8 cellular contexts compared by ENCODE assay signal in genomic region chr2:68158134-68158447, GRCh38. TPM values are rescaled to one million over a fixed set of nuclear protein-coding genes. Genes with fewer than 3 reads are reported as not detected.
A peak's percentile ranks its signal among the peaks of the same experiment; 100 is the strongest.
DNase-seq lines count a peak whose midpoint lies in the region; ATAC-seq and TF ChIP-seq lines count a peak whose summit lies in the region.

No MANE protein-coding gene starts in this region.

- H3K4me3 ChIP-seq in adipocyte (ENCODE audit: low read length) (peak overlapping the region; percentile 92), left lung (peak overlapping the region; percentile 75 to 85), thoracic aorta (peak overlapping the region; percentile 86)

- H3K27ac ChIP-seq in left lung = peak overlapping the region; percentile 84 to 92
- peak overlapping the region; percentile 91 to 92 for H3K27ac ChIP-seq in thoracic aorta

- H3K27me3 ChIP-seq in adipocyte (replicated peaks; ENCODE audit: control insufficient read depth, insufficient read depth, low read length) (no peaks in the 10 kb centered on the region), left lung (no peaks in the 10 kb centered on the region), thoracic aorta (replicated peaks; ENCODE audit: insufficient read depth) (no peaks in the 10 kb centered on the region)

- POLR2A ChIA-PET in activated CD4-positive, alpha-beta T cell treated with anti-CD3 and anti-CD28 coated beads for 36 hours (lab: Charles Lee) = interaction anchor here (0.6 to 1.9 kb wide), 5 partner anchors 11 to 94 kb away, joined by 3 to 13 read pairs (median 3); partner anchors contain the start of gene PPP3R1

- H3K9ac ChIP-seq in adipocyte (ENCODE audit: low read length) = peak overlapping the region; percentile 91

- peaks cover 40% of the 10 kb centered on the region for H3K36me3 Mint-ChIP-seq in activated CD4-positive, alpha-beta T cell treated with anti-CD3 and anti-CD28 coated beads for 36 hours (ENCODE audit: low read depth)

- TF ChIP-seq CTCF in left lung (IDR thresholded peaks at IDR 0.05) (no peak), thoracic aorta (IDR thresholded peaks at IDR 0.05) (no peak)

- H3K4me3 Mint-ChIP-seq in activated CD4-positive, alpha-beta T cell treated with anti-CD3 and anti-CD28 coated beads for 36 hours = peak overlapping the region; percentile 97

- H3K4me1 ChIP-seq in adipocyte (ENCODE audit: control insufficient read depth, insufficient read depth, low read length) (peaks cover 21% of the 10 kb centered on the region), left lung (peaks cover 10 to 35% of the 10 kb centered on the region in 2 donors), thoracic aorta (ENCODE audit: control insufficient read depth in 1 of 2, low read depth in 2 of 2) (peaks cover 14 to 32% of the 10 kb centered on the region in 2 donors)

- H3K9me3 Mint-ChIP-seq in activated CD4-positive, alpha-beta T cell treated with anti-CD3 and anti-CD28 coated beads for 36 hours (ENCODE audit: low read depth) = no peaks in the 10 kb centered on the region

- no peak for ATAC-seq in activated CD4-positive, alpha-beta T cell treated with anti-CD3 and anti-CD28 coated beads for 36 hours
- ATAC-seq in left lung (no peak), thoracic aorta (ENCODE audit: insufficient number of reproducible peaks, low FRiP score, low read depth) (no peak), GM21576 (IDR thresholded peaks at IDR 0.05; ENCODE audit: unreplicated experiment) (no peak), GM18873 (IDR thresholded peaks at IDR 0.05; ENCODE audit: low FRiP score, unreplicated experiment) (no peak)

- H3K27me3 Mint-ChIP-seq in activated CD4-positive, alpha-beta T cell treated with anti-CD3 and anti-CD28 coated beads for 36 hours = no peaks in the 10 kb centered on the region

- H3K4me1 Mint-ChIP-seq in activated CD4-positive, alpha-beta T cell treated with anti-CD3 and anti-CD28 coated beads for 36 hours = peaks cover 46% of the 10 kb centered on the region

- CTCF ChIA-PET in activated CD4-positive, alpha-beta T cell treated with anti-CD3 and anti-CD28 coated beads for 36 hours (lab: Charles Lee) = interaction anchor here (1.1 to 1.5 kb wide), 2 partner anchors 38 to 46 kb away, joined by 3 to 4 read pairs; no protein-coding TSS in a partner anchor

- peak overlapping the region; percentile 100 for H3K27ac Mint-ChIP-seq in activated CD4-positive, alpha-beta T cell treated with anti-CD3 and anti-CD28 coated beads for 36 hours

- DNase-seq in activated CD4-positive, alpha-beta T cell treated with anti-CD3 and anti-CD28 coated beads for 36 hours = no peak
- no peak for DNase-seq in activated CD4-positive, alpha-beta T cell treated with anti-CD3 and anti-CD28 coated beads, Interleukin-2, amount 50 U/mL, for 4 hours
- DNase-seq in adipocyte (ENCODE audit: low read depth) (no peak), left lung (no peak), thoracic aorta (ENCODE audit: low spot score) (no peak), middle frontal gyrus (ENCODE audit: extremely low spot score, low spot score) (no peak)

- intact Hi-C loops in activated CD4-positive, alpha-beta T cell treated with anti-CD3 and anti-CD28 coated beads for 36 hours (cut with DNase I, micrococcal nuclease) = loop anchor here in 1 of 2 experiments (5.0 kb wide), 1 partner anchor 34 kb away; no protein-coding TSS in a partner anchor
- intact Hi-C loops in left lung (cut with DNase I) = no loop called here

- peaks cover 30% of the 10 kb centered on the region for H3K36me3 ChIP-seq in adipocyte (ENCODE audit: control insufficient read depth, insufficient read depth, low read length, severe bottlenecking)
- H3K36me3 ChIP-seq in left lung = peaks cover 0 to 33% of the 10 kb centered on the region in 2 donors
- H3K36me3 ChIP-seq in thoracic aorta = peaks cover 7% of the 10 kb centered on the region

- H3K9me3 ChIP-seq in adipocyte (ENCODE audit: control insufficient read depth, low read length) (no peaks in the 10 kb centered on the region), left lung (no peaks in the 10 kb centered on the region), thoracic aorta (no peaks in the 10 kb centered on the region)

RNA-seq across cellular contexts. Expression of gene PNO1, which starts 0.4 kb away (rescaled TPM):
- total RNA-seq in activated CD4-positive, alpha-beta T cell treated with anti-CD3 and anti-CD28 coated beads for 36 hours = 10 to 100 TPM; 15.7 to 20.5 TPM
- total RNA-seq in left lung (10 to 100 TPM in 1 of 2 donors, 1 to 10 TPM in 1; 9.4 to 13.9 TPM), thoracic aorta (10 to 100 TPM in 1 of 2 donors, 1 to 10 TPM in 1; 8.3 to 27.7 TPM)
